In the genomic region with DNA sequence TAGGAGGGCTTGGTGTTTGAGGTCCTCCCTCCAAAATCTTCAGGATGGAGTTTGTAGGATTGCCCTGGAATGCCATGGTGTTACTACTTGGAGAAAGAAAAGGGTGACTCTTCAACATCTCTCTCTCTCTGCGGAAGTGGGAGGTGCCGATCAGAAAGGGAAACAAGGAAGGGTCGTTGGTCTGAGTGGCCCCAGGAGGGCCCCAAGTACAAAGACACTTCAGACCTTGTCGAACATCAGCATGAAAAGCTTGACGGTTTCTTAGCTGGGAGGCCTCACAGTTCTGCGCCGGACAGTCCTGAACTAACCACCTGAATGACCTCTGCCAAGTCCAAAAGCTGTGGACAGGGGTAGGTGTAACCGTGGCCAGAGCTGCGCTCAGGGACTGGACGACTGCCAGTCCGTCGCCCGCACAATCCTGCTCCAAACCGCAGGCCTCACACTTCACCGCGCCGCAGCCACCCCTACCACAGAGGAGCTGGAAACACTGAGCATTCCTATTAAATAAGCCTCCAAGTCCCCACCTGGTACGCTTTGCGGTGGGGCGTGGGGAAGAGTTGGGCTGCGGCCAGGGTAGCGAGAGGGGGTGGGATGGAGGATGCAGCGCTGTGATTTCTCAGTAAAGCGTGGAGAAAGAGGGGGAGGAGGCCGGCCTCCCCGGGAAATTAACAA, we compare ENCODE assay signal across 8 cellular contexts. TPM values are rescaled to one million over a fixed set of nuclear protein-coding genes. Genes with fewer than 3 reads are reported as not detected.
DNase-seq lines count a peak whose midpoint lies in the region; ATAC-seq, FAIRE-seq and TF ChIP-seq lines count a peak whose summit lies in the region.

No MANE protein-coding gene starts in this region.

- TF ChIP-seq POLR2A in sigmoid colon (IDR thresholded peaks at IDR 0.05) = no peak

- H3K4me2 ChIP-seq in fibroblast of lung (ENCODE audit: extremely low read depth, insufficient read depth, low read length) = peak overlapping the region; percentile 93

- peak overlapping the region; percentile 9 for H2AFZ ChIP-seq in fibroblast of lung (ENCODE audit: low read length)

- TF ChIP-seq EP300 in sigmoid colon (IDR thresholded peaks at IDR 0.05) = no peak

- peaks cover 13% of the 10 kb centered on the region for H3K4me1 ChIP-seq in fibroblast of lung (ENCODE audit: control insufficient read depth, extremely low read depth, insufficient read depth, low read length)
- H3K4me1 ChIP-seq in sigmoid colon = peaks cover 0 to 43% (median 38%) of the 10 kb centered on the region in 4 donors

- peak; percentile 85 for FAIRE-seq in RCC 7860 (lab: Jason Lieb, UNC)

- DNase-seq in DMS79 treated with DMSO at 0.1 percent for 48 hours (lab: John Stamatoyannopoulos, UW) = peak; percentile 22
- DNase-seq in DMS79 (lab: John Stamatoyannopoulos, UW) = no peak
- DNase-seq in RCC 7860 (ENCODE audit: low spot score) = peak; percentile 78
- DNase-seq in fibroblast of lung (ENCODE audit: low read depth in 2 of 2) = peak in 1 of 2 donors; percentile 67
- no peak for DNase-seq in sigmoid colon
- no peak for DNase-seq in middle frontal gyrus (ENCODE audit: extremely low spot score, low spot score)

- no peaks in the 10 kb centered on the region for H4K20me1 ChIP-seq in fibroblast of lung (ENCODE audit: control insufficient read depth, extremely low read depth, insufficient read depth, low read length)

- H3K36me3 ChIP-seq in fibroblast of lung (ENCODE audit: control insufficient read depth, insufficient read depth, low read length) (no peaks in the 10 kb centered on the region), sigmoid colon (no peaks in the 10 kb centered on the region)

- ATAC-seq in GM18502 (IDR thresholded peaks at IDR 0.05; ENCODE audit: poor library complexity, unreplicated experiment) (no peak), GM21526 (IDR thresholded peaks at IDR 0.05; ENCODE audit: low FRiP score, unreplicated experiment) (no peak)

- H3K4me3 ChIP-seq in fibroblast of lung (replicated peaks in 1 of 4; ENCODE audit: control extremely low read depth in 1 of 4, insufficient read depth in 1 of 4, low read depth in 3 of 4, low read length in 4 of 4) = peak overlapping the region in 3 of 4 experiments; percentile 14 to 59 (median 53)
- peak overlapping the region in 3 of 4 donors; percentile 28 to 40 (median 35) for H3K4me3 ChIP-seq in sigmoid colon

- no peak overlapping the region for H3K9ac ChIP-seq in fibroblast of lung (ENCODE audit: insufficient read depth, low read length)

- peaks cover 31% of the 10 kb centered on the region for H3K27me3 ChIP-seq in fibroblast of lung (ENCODE audit: control insufficient read depth, insufficient read depth, low read length)
- H3K27me3 ChIP-seq in sigmoid colon = peaks cover 40 to 100% (median 93%) of the 10 kb centered on the region in 3 donors

- H3K27ac ChIP-seq in fibroblast of lung (ENCODE audit: insufficient read depth, low read length) (no peak overlapping the region), sigmoid colon (no peak overlapping the region)

- 2 to 3% methylated on average over 26 of the region's 26 CpGs for WGBS in sigmoid colon, 2 donors

- H3K9me3 ChIP-seq in fibroblast of lung (ENCODE audit: control insufficient read depth, insufficient read depth, low read depth, low read length) = no peaks in the 10 kb centered on the region
- H3K9me3 ChIP-seq in sigmoid colon = no peaks in the 10 kb centered on the region

- H3K79me2 ChIP-seq in fibroblast of lung (ENCODE audit: control insufficient read depth, insufficient read depth, low read length) = no peaks in the 10 kb centered on the region

- TF ChIP-seq CTCF in fibroblast of lung (conservative IDR thresholded peaks at IDR 0.05 in 1 of 2, IDR thresholded peaks at IDR 0.05 in 1 of 2; ENCODE audit: low read depth in 1 of 2, low read length in 2 of 2) (no peak), sigmoid colon (IDR thresholded peaks at IDR 0.05) (no peak)

- intact Hi-C loops in sigmoid colon (cut with DNase I) = no loop called here

RNA-seq across cellular contexts. Expression of gene GSX2, which starts 0.5 kb away (rescaled TPM):
- 0.33 TPM in 1 of 2 replicates, not detected in the other for total RNA-seq in fibroblast of lung
- polyA plus RNA-seq in fibroblast of lung = 0.05 and 0.15 TPM in 2 replicates
- 0.25 and 0.29 TPM in 2 replicates for polyA plus RNA-seq in fibroblast of lung (2012)
- not detected in 2 replicates for polyA minus RNA-seq in fibroblast of lung (ENCODE audit: low replicate concordance)
- not detected for total RNA-seq in sigmoid colon
- polyA plus RNA-seq in sigmoid colon = not detected

RNA-seq across cellular contexts. Expression of gene CHIC2, which starts 35.0 kb away (rescaled TPM):
- 48.8 and 52.0 TPM in 2 replicates for total RNA-seq in fibroblast of lung
- polyA plus RNA-seq in fibroblast of lung = 32.1 and 39.4 TPM in 2 replicates
- polyA plus RNA-seq in fibroblast of lung (2012) = 22.7 and 29.0 TPM in 2 replicates
- polyA minus RNA-seq in fibroblast of lung (ENCODE audit: low replicate concordance) = 0.82 and 3.2 TPM in 2 replicates
- total RNA-seq in sigmoid colon = 10 to 100 TPM; 22.8 to 34.6 (median 25.0) TPM
- 10 to 100 TPM; 17.6 to 19.8 (median 18.0) TPM for polyA plus RNA-seq in sigmoid colon

Comparison
In these comparisons a context has a peak if more than half of its experiments do, and no peak if none do; other contexts are left out.
1. DNase-seq: peak in DMS79 treated with DMSO at 0.1 percent for 48 hours (single experiment) and RCC 7860 (single experiment); none in DMS79 (single experiment), sigmoid colon (single experiment) and middle frontal gyrus (single experiment).